ENCODE assay signal across 23 cellular contexts in the genomic region with DNA sequence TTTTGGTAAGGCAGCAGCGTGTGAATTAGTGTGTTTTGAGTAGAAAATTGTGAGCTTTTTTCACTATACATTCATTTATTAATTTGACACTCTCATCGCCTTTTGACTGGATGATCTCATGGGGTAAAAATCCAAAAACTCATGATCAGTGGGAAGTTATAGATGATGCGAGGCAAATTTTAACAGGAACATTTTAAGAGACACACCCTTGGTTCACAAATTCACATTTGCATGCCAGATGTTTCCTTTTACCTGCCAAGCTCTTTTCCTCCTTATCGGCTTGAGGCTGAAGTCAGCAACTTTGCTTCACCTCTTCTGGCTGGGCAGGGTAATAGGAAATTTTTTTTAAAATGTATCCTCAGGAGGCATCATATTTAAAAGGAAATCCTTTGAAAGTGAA.
DNase-seq lines count a peak whose midpoint lies in the region; ATAC-seq, FAIRE-seq and TF ChIP-seq lines count a peak whose summit lies in the region.
"Had no signal": no experiment of that assay in that cellular context is flagged by ENCODE, and none has a peak within 500 bp of the region (broad histone marks: within the 10 kb centered on the region; RNA-seq: fewer than 3 reads in every experiment).

No MANE protein-coding gene starts in this region.

- H2AFZ ChIP-seq in endothelial cell of umbilical vein (ENCODE audit: low read depth, low read length) (no peak overlapping the region), keratinocyte (ENCODE audit: control insufficient read depth, low read length) (no peak overlapping the region)

- FAIRE-seq in endothelial cell of umbilical vein (lab: Jason Lieb, UNC): no peak
- peak; percentile 56 for FAIRE-seq in keratinocyte (lab: Jason Lieb, UNC)
- FAIRE-seq: H54, HepG2 had no signal

- no peaks in the 10 kb centered on the region for H4K20me1 ChIP-seq in endothelial cell of umbilical vein (replicated peaks; ENCODE audit: control insufficient read depth, extremely low read depth, insufficient read depth, low read length)
- H4K20me1 ChIP-seq in keratinocyte (ENCODE audit: control insufficient read depth, extremely low read depth, insufficient read depth, low read length): no peaks in the 10 kb centered on the region

- no peaks in the 10 kb centered on the region for H3K36me3 Mint-ChIP-seq in activated CD8-positive, alpha-beta T cell treated with anti-CD3 and anti-CD28 coated beads, Interleukin-2, amount 10 ng/mL, durations not matched to agents 7 days and 5 days (ENCODE audit: low read depth)
- H3K36me3 Mint-ChIP-seq: CD4-positive, CD25-positive, alpha-beta regulatory T cell had no signal

- ATAC-seq in activated CD8-positive, alpha-beta T cell treated with anti-CD3 and anti-CD28 coated beads, Interleukin-2, amount 10 ng/mL, durations not matched to agents 7 days and 5 days: no peak
- no peak for ATAC-seq in HG02571 (IDR thresholded peaks at IDR 0.05; ENCODE audit: unreplicated experiment)
- ATAC-seq: HepG2, PC-3 had no signal

- BruUV-seq in endothelial cell of umbilical vein (replicated peaks; lab: Mats Ljungman, UMichigan): no TSS peak

- H3K27ac ChIP-seq in endothelial cell of umbilical vein (ENCODE audit: insufficient read depth, low read depth, low read length) (no peak overlapping the region), keratinocyte (ENCODE audit: control insufficient read depth, insufficient read depth, low read length) (no peak overlapping the region)
- H3K27ac ChIP-seq: HL-60, RWPE1 had no signal

- H3K36me3 ChIP-seq in endothelial cell of umbilical vein (ENCODE audit: control insufficient read depth in 2 of 2, extremely low read depth in 1 of 2, insufficient read depth in 2 of 2, low read length in 2 of 2) (no peaks in the 10 kb centered on the region), keratinocyte (ENCODE audit: control insufficient read depth in 2 of 2, extremely low read depth in 1 of 2, insufficient read depth in 2 of 2, low read length in 2 of 2) (no peaks in the 10 kb centered on the region)

- H3K9me1 ChIP-seq in endothelial cell of umbilical vein (replicated peaks; ENCODE audit: control insufficient read depth, extremely low read depth, insufficient read depth, low read length): no peaks in the 10 kb centered on the region
- no peaks in the 10 kb centered on the region for H3K9me1 ChIP-seq in keratinocyte (ENCODE audit: control insufficient read depth, extremely low read depth, insufficient read depth, low read length)

- dilution Hi-C loops in endothelial cell of umbilical vein (cut with MboI; ENCODE audit: extremely low pct_ligation_motif_present, low sequenced_read_pairs) (loop anchor here (25.0 kb wide), 1 partner anchor 1134 kb away; no protein-coding TSS in a partner anchor), keratinocyte (cut with MboI; ENCODE audit: extremely low pct_ligation_motif_present, low sequenced_read_pairs) (no loop called here)

- CTCF ChIA-PET in endothelial cell of umbilical vein (lab: Charles Lee): no interaction called here
- CTCF ChIA-PET in activated CD8-positive, alpha-beta T cell treated with anti-CD3 and anti-CD28 coated beads, Interleukin-2, amount 10 ng/mL, durations not matched to agents 7 days and 5 days (lab: Charles Lee): no interaction called here

- no peaks in the 10 kb centered on the region for H3K4me1 Mint-ChIP-seq in activated CD8-positive, alpha-beta T cell treated with anti-CD3 and anti-CD28 coated beads, Interleukin-2, amount 10 ng/mL, durations not matched to agents 7 days and 5 days (ENCODE audit: low read depth)
- H3K4me1 Mint-ChIP-seq: CD4-positive, CD25-positive, alpha-beta regulatory T cell had no signal

- H3K9ac ChIP-seq in endothelial cell of umbilical vein (replicated peaks; ENCODE audit: extremely low read depth, insufficient read depth, low read length): no peak overlapping the region
- no peak overlapping the region for H3K9ac ChIP-seq in keratinocyte (ENCODE audit: control insufficient read depth, extremely low read depth, insufficient read depth, low read length)
- H3K9ac ChIP-seq: SK-N-SH had no signal

- no peak for TF ChIP-seq POLR2A in endothelial cell of umbilical vein (IDR thresholded peaks at IDR 0.05; ENCODE audit: low read depth, low read length)

- TF ChIP-seq CTCF in endothelial cell of umbilical vein (IDR thresholded peaks at IDR 0.05; ENCODE audit: extremely low read depth in 1 of 2, insufficient read depth in 1 of 2, low read depth in 1 of 2, low read length in 2 of 2) (no peak), keratinocyte (optimal IDR thresholded peaks at IDR 0.05 in 1 of 3, IDR thresholded peaks at IDR 0.05 in 1 of 3, conservative IDR thresholded peaks at IDR 0.05 in 1 of 3; ENCODE audit: extremely low read depth in 1 of 3, insufficient read depth in 2 of 3, low read length in 3 of 3) (no peak)

- no peaks in the 10 kb centered on the region for H3K27me3 Mint-ChIP-seq in activated CD8-positive, alpha-beta T cell treated with anti-CD3 and anti-CD28 coated beads, Interleukin-2, amount 10 ng/mL, durations not matched to agents 7 days and 5 days (ENCODE audit: low read depth)
- H3K27me3 Mint-ChIP-seq: CD4-positive, CD25-positive, alpha-beta regulatory T cell had no signal

- DNase-seq in NCI-H69 (lab: John Stamatoyannopoulos, UW) (peak; percentile 2), endothelial cell of umbilical vein (ENCODE audit: low read depth, low spot score) (no peak), keratinocyte (ENCODE audit: low read depth, low spot score) (no peak), NCI-H524 treated with DMSO at 0.1 percent for 48 hours (lab: John Stamatoyannopoulos, UW) (no peak), islet precursor cell (no peak)
- no peak for DNase-seq in activated CD8-positive, alpha-beta T cell treated with anti-CD3 and anti-CD28 coated beads, Interleukin-2, amount 10 ng/mL, durations not matched to agents 7 days and 5 days
- DNase-seq: CD4-positive, CD25-positive, alpha-beta regulatory T cell; COR-L47; DMS79; KBM-7; NCI-H1092 treated with DMSO at 0.1 percent for 48 hours; NCI-H146; NCI-H2029 treated with DMSO at 0.1 percent for 48 hours; NCI-H345; NCI-H526; PC-3; SIG-M5; SK-N-SH had no signal

- peak overlapping the region; percentile 25 for H3K4me2 ChIP-seq in endothelial cell of umbilical vein (ENCODE audit: insufficient read depth, low read length)
- H3K4me2 ChIP-seq in keratinocyte (ENCODE audit: control insufficient read depth, extremely low read depth, insufficient read depth, low read depth, low read length): no peak overlapping the region
- H3K4me2 ChIP-seq: SK-N-SH had no signal

- H3K4me3 ChIP-seq in endothelial cell of umbilical vein (replicated peaks in 1 of 3; ENCODE audit: insufficient read depth in 1 of 3, low read depth in 1 of 3, low read length in 3 of 3) (no peak overlapping the region), keratinocyte (ENCODE audit: control insufficient read depth in 2 of 3, extremely low read depth in 1 of 3, insufficient read depth in 2 of 3, low read depth in 1 of 3, low read length in 3 of 3) (no peak overlapping the region)

- H3K4me1 ChIP-seq in endothelial cell of umbilical vein (ENCODE audit: control insufficient read depth, extremely low read depth, insufficient read depth, low read length): peaks cover 64% of the 10 kb centered on the region
- H3K4me1 ChIP-seq in keratinocyte (ENCODE audit: control insufficient read depth, extremely low read depth, insufficient read depth, low read length): peaks cover 13% of the 10 kb centered on the region

- no peaks in the 10 kb centered on the region for H3K27me3 ChIP-seq in endothelial cell of umbilical vein (ENCODE audit: control insufficient read depth in 2 of 2, insufficient read depth in 2 of 2, low read length in 2 of 2)
- no peaks in the 10 kb centered on the region for H3K27me3 ChIP-seq in keratinocyte (ENCODE audit: control insufficient read depth, extremely low read depth, insufficient read depth, low read length)

- POLR2A ChIA-PET in endothelial cell of umbilical vein (lab: Charles Lee): no interaction called here
- POLR2A ChIA-PET in activated CD8-positive, alpha-beta T cell treated with anti-CD3 and anti-CD28 coated beads, Interleukin-2, amount 10 ng/mL, durations not matched to agents 7 days and 5 days (lab: Charles Lee): no interaction called here

- intact Hi-C loops in endothelial cell of umbilical vein (cut with micrococcal nuclease): loop anchor here (10.0 kb wide), 2 partner anchors 1092 to 1632 kb away; partner anchors contain the start of gene WDR1

- peaks cover 4% of the 10 kb centered on the region for H3K9me3 Mint-ChIP-seq in activated CD8-positive, alpha-beta T cell treated with anti-CD3 and anti-CD28 coated beads, Interleukin-2, amount 10 ng/mL, durations not matched to agents 7 days and 5 days (ENCODE audit: insufficient read depth)

- H3K9me3 ChIP-seq in endothelial cell of umbilical vein (replicated peaks; ENCODE audit: control insufficient read depth, insufficient read depth, low read length) (no peaks in the 10 kb centered on the region), keratinocyte (ENCODE audit: control insufficient read depth, low read depth, low read length) (no peaks in the 10 kb centered on the region)
- H3K9me3 ChIP-seq: SK-N-SH had no signal

- no peak overlapping the region for H3K4me3 Mint-ChIP-seq in activated CD8-positive, alpha-beta T cell treated with anti-CD3 and anti-CD28 coated beads, Interleukin-2, amount 10 ng/mL, durations not matched to agents 7 days and 5 days
- H3K4me3 Mint-ChIP-seq: CD4-positive, CD25-positive, alpha-beta regulatory T cell had no signal

- H3K79me2 ChIP-seq in endothelial cell of umbilical vein (ENCODE audit: control insufficient read depth, insufficient read depth, low read length) (no peaks in the 10 kb centered on the region), keratinocyte (ENCODE audit: control insufficient read depth, insufficient read depth, low read length) (no peaks in the 10 kb centered on the region)

- no peak overlapping the region for H3K27ac Mint-ChIP-seq in activated CD8-positive, alpha-beta T cell treated with anti-CD3 and anti-CD28 coated beads, Interleukin-2, amount 10 ng/mL, durations not matched to agents 7 days and 5 days
- H3K27ac Mint-ChIP-seq: CD4-positive, CD25-positive, alpha-beta regulatory T cell had no signal

TF ChIP-seq in endothelial cell of umbilical vein, 7 proteins besides CTCF, POLR2A, EP300 and RAD21 (continues in another document):
- no peak for TF ChIP-seq MAX (IDR thresholded peaks at IDR 0.05; ENCODE audit: insufficient read depth, insufficient read length)
- TF ChIP-seq JUN (IDR thresholded peaks at IDR 0.05; ENCODE audit: borderline replicate concordance, insufficient read depth, insufficient read length, low read depth): no peak
- TF ChIP-seq GATA2 (IDR thresholded peaks at IDR 0.05; ENCODE audit: insufficient read depth, insufficient read length, low read depth, low read length): no peak
- no peak for TF ChIP-seq FOS (IDR thresholded peaks at IDR 0.05; ENCODE audit: borderline replicate concordance, insufficient read depth, low read length)
- TF ChIP-seq MYC (IDR thresholded peaks at IDR 0.05; ENCODE audit: low read depth, low read length): no peak
- no peak for TF ChIP-seq POLR2AphosphoS5 (IDR thresholded peaks at IDR 0.05; ENCODE audit: insufficient read depth, low read depth, low read length)
